ENCODE assay signal across 20 cellular contexts in genomic region chr10:27197980-27198645, GRCh38. TPM values are rescaled to one million over a fixed set of nuclear protein-coding genes. Genes with fewer than 3 reads are reported as not detected.
DNase-seq lines count a peak whose midpoint lies in the region; ATAC-seq and TF ChIP-seq lines count a peak whose summit lies in the region.
"Had no signal": no experiment of that assay in that cellular context is flagged by ENCODE, and none has a peak within 500 bp of the region (broad histone marks: within the 10 kb centered on the region; RNA-seq: fewer than 3 reads in every experiment).

No MANE protein-coding gene starts in this region.

- H2BK20ac ChIP-seq in H9 (ENCODE audit: low read depth, low read length, poor library complexity, severe bottlenecking), result no peak overlapping the region

- ATAC-seq in stimulated activated naive CD8-positive, alpha-beta T cell treated with anti-CD3 and anti-CD28 coated beads, Interleukin-15, amount 100 ng/mL, for 72 hours, result no peak
- ATAC-seq: activated CD4-positive, CD25-positive, alpha-beta regulatory T cell treated with anti-CD3 and anti-CD28 coated beads, Interleukin-2, amount 50 U/mL, for 24 hours; activated T-helper 17 cell treated with anti-CD3 and anti-CD28 coated beads, Interleukin-2, amount 50 U/mL, for 72 hours; stimulated activated memory B cell treated with anti-CD40 and anti-IgM and Interleukin-4, amounts not matched to agents 10 μg/mL and 1 μg/mL and 100 μg/mL, for 72 hours had no signal

- no peak overlapping the region for H3T11ph ChIP-seq in H9 (ENCODE audit: low read length)

- H2AK5ac ChIP-seq in H9 (ENCODE audit: insufficient read length, low read length), result no peak overlapping the region

- H2BK5ac ChIP-seq in H9 (ENCODE audit: insufficient read length, low read length), result no peak overlapping the region

- H3K27me3 ChIP-seq in H9 (ENCODE audit: insufficient read depth, low read length), result no peaks in the 10 kb centered on the region
- H3K27me3 ChIP-seq: SJSA1, tibial artery had no signal

- no peak overlapping the region for H3K18ac ChIP-seq in H9 (ENCODE audit: insufficient read length, low read depth, low read length)

- no peak overlapping the region for H3K23ac ChIP-seq in H9 (ENCODE audit: insufficient read length, low read depth, low read length)

- no peaks in the 10 kb centered on the region for H3K4me1 Mint-ChIP-seq in H9
- H3K4me1 Mint-ChIP-seq in stimulated activated naive CD8-positive, alpha-beta T cell treated with anti-CD3 and anti-CD28 coated beads, Interleukin-15, amount 100 ng/mL, for 72 hours, result no peaks in the 10 kb centered on the region
- H3K4me1 Mint-ChIP-seq: activated T-helper 17 cell treated with anti-CD3 and anti-CD28 coated beads, Interleukin-2, amount 50 U/mL, for 72 hours; endodermal cell; stimulated activated memory B cell treated with anti-CD40 and anti-IgM and Interleukin-4, amounts not matched to agents 10 μg/mL and 1 μg/mL and 100 μg/mL, for 72 hours had no signal

- no CpG with 5 or more reads among the region's 2 CpGs for WGBS in H9 (ENCODE audit: extremely low coverage, insufficient read length, low lambda C conversion rate)

- no peaks in the 10 kb centered on the region for H3K4me1 ChIP-seq in H9 (ENCODE audit: insufficient read depth, low read length)
- H3K4me1 ChIP-seq: SJSA1, tibial artery had no signal

- H3K27me3 Mint-ChIP-seq in H9 (ENCODE audit: low read depth), result no peaks in the 10 kb centered on the region
- no peaks in the 10 kb centered on the region for H3K27me3 Mint-ChIP-seq in stimulated activated naive CD8-positive, alpha-beta T cell treated with anti-CD3 and anti-CD28 coated beads, Interleukin-15, amount 100 ng/mL, for 72 hours
- H3K27me3 Mint-ChIP-seq: activated T-helper 17 cell treated with anti-CD3 and anti-CD28 coated beads, Interleukin-2, amount 50 U/mL, for 72 hours; stimulated activated memory B cell treated with anti-CD40 and anti-IgM and Interleukin-4, amounts not matched to agents 10 μg/mL and 1 μg/mL and 100 μg/mL, for 72 hours had no signal

- no peaks in the 10 kb centered on the region for H3K9me3 Mint-ChIP-seq in H9
- H3K9me3 Mint-ChIP-seq in stimulated activated naive CD8-positive, alpha-beta T cell treated with anti-CD3 and anti-CD28 coated beads, Interleukin-15, amount 100 ng/mL, for 72 hours, result no peaks in the 10 kb centered on the region
- H3K9me3 Mint-ChIP-seq: activated T-helper 17 cell treated with anti-CD3 and anti-CD28 coated beads, Interleukin-2, amount 50 U/mL, for 72 hours; endodermal cell; stimulated activated memory B cell treated with anti-CD40 and anti-IgM and Interleukin-4, amounts not matched to agents 10 μg/mL and 1 μg/mL and 100 μg/mL, for 72 hours had no signal

- no peak overlapping the region for H2AFZ ChIP-seq in H9 (ENCODE audit: low read length)

- no peaks in the 10 kb centered on the region for H3K23me2 ChIP-seq in H9 (ENCODE audit: insufficient read length, low read depth, low read length, poor library complexity, severe bottlenecking)

- no peak overlapping the region for H3K9ac ChIP-seq in H9 (ENCODE audit: extremely low read depth, insufficient read length, low read length)

- H4K8ac ChIP-seq in H9 (replicated peaks; ENCODE audit: insufficient read length, low read depth, low read length), result no peak overlapping the region

- H3K56ac ChIP-seq in H9 (ENCODE audit: insufficient read length, low read depth, low read length), result no peak overlapping the region

- no peaks in the 10 kb centered on the region for H3K79me2 ChIP-seq in H9 (ENCODE audit: insufficient read depth, low read length)

- H2BK120ac ChIP-seq in H9 (ENCODE audit: low read depth, low read length, poor library complexity, severe bottlenecking), result no peak overlapping the region

- H4K91ac ChIP-seq in H9 (ENCODE audit: insufficient read length, low read depth, low read length), result no peak overlapping the region

- H2BK15ac ChIP-seq in H9 (ENCODE audit: low read depth, low read length), result no peak overlapping the region

- peak; percentile 1 for DNase-seq in DMS79 treated with DMSO at 0.1 percent for 48 hours (lab: John Stamatoyannopoulos, UW)
- DNase-seq in DMS79 (lab: John Stamatoyannopoulos, UW), result no peak
- DNase-seq in H9, result no peak
- DNase-seq in choroid plexus epithelial cell (ENCODE audit: low read depth), result peak; percentile 8
- peak; percentile 39 for DNase-seq in iris pigment epithelial cell (ENCODE audit: low read depth)
- DNase-seq in stimulated activated naive CD8-positive, alpha-beta T cell treated with anti-CD3 and anti-CD28 coated beads, Interleukin-15, amount 100 ng/mL, for 72 hours, result no peak
- DNase-seq in central memory CD4-positive, alpha-beta T cell, result no peak
- no peak for DNase-seq in DMS153 (lab: John Stamatoyannopoulos, UW)
- DNase-seq: 8988T; amygdala; DND-41; endodermal cell; NCI-H1417 treated with DMSO at 0.1 percent for 48 hours; stimulated activated CD4-positive, alpha-beta T cell treated with anti-CD3 and anti-CD28 coated beads, Interleukin-15, amount 100 ng/mL, for 24 hours; tibial artery had no signal

- no peak overlapping the region for H3K4ac ChIP-seq in H9 (ENCODE audit: low read depth, low read length)

- no peak overlapping the region for H4K5ac ChIP-seq in H9 (ENCODE audit: insufficient read length, low read depth, low read length)

- no peak overlapping the region for H3K4me2 ChIP-seq in H9 (ENCODE audit: insufficient read depth, insufficient read length, low read length)

- H4K20me1 ChIP-seq in H9 (ENCODE audit: control insufficient read depth, insufficient read depth, insufficient read length), result no peaks in the 10 kb centered on the region

- H3K4me3 ChIP-seq in choroid plexus epithelial cell (ENCODE audit: low read depth, low read length), result no peak overlapping the region
- H3K4me3 ChIP-seq: SJSA1, tibial artery had no signal

- peak overlapping the region in 2 of 3 experiments; percentile 12 to 22; a peak in 2 of 7 replicates for H3K27ac Mint-ChIP-seq in H9
- H3K27ac Mint-ChIP-seq in stimulated activated naive CD8-positive, alpha-beta T cell treated with anti-CD3 and anti-CD28 coated beads, Interleukin-15, amount 100 ng/mL, for 72 hours, result no peak overlapping the region
- H3K27ac Mint-ChIP-seq: activated T-helper 17 cell treated with anti-CD3 and anti-CD28 coated beads, Interleukin-2, amount 50 U/mL, for 72 hours; endodermal cell; stimulated activated memory B cell treated with anti-CD40 and anti-IgM and Interleukin-4, amounts not matched to agents 10 μg/mL and 1 μg/mL and 100 μg/mL, for 72 hours had no signal

- H3K27ac ChIP-seq in H9 (ENCODE audit: insufficient read length, low read depth, low read length), result no peak overlapping the region
- H3K27ac ChIP-seq: C4-2B, SJSA1, tibial artery had no signal

- TF ChIP-seq CTCF in H9 (conservative IDR thresholded peaks at IDR 0.05), result no peak
- TF ChIP-seq CTCF in choroid plexus epithelial cell (conservative IDR thresholded peaks at IDR 0.05; ENCODE audit: low read depth, low read length), result no peak

- H2BK12ac ChIP-seq in H9 (ENCODE audit: insufficient read length, low read depth, low read length), result no peak overlapping the region

- no peak overlapping the region for H3K4me3 Mint-ChIP-seq in H9
- no peak overlapping the region for H3K4me3 Mint-ChIP-seq in stimulated activated naive CD8-positive, alpha-beta T cell treated with anti-CD3 and anti-CD28 coated beads, Interleukin-15, amount 100 ng/mL, for 72 hours
- H3K4me3 Mint-ChIP-seq: activated T-helper 17 cell treated with anti-CD3 and anti-CD28 coated beads, Interleukin-2, amount 50 U/mL, for 72 hours; endodermal cell; stimulated activated memory B cell treated with anti-CD40 and anti-IgM and Interleukin-4, amounts not matched to agents 10 μg/mL and 1 μg/mL and 100 μg/mL, for 72 hours had no signal

- no peaks in the 10 kb centered on the region for H3K79me1 ChIP-seq in H9 (ENCODE audit: insufficient read depth, low read depth, low read length, poor library complexity, severe bottlenecking)

- no peaks in the 10 kb centered on the region for H3K9me3 ChIP-seq in H9 (ENCODE audit: control insufficient read depth, low read depth, low read length)
- H3K9me3 ChIP-seq: SJSA1, tibial artery had no signal

- peaks cover 2 to 15% (median 8%) of the 10 kb centered on the region in 3 experiments; a peak in 5 of 7 replicates for H3K36me3 Mint-ChIP-seq in H9 (ENCODE audit: insufficient read depth in 1 of 3, low read depth in 3 of 3)

- no peak overlapping the region for H3K14ac ChIP-seq in H9 (ENCODE audit: insufficient read depth, low read length)

RNA-seq across cellular contexts. Expression of gene ACBD5, which starts 42.5 kb away (rescaled TPM):
- 14.2 and 15.8 TPM in 2 replicates for total RNA-seq in H9 (2021)

RNA-seq across cellular contexts. Expression of gene MASTL, which starts 43.0 kb away (rescaled TPM):
- total RNA-seq in H9 (2021), result 35.0 and 37.1 TPM in 2 replicates

RNA-seq across cellular contexts. Expression of gene YME1L1, which starts 43.9 kb away (rescaled TPM):
- 111 and 122 TPM in 2 replicates for total RNA-seq in H9 (2021)

Comparison
In these comparisons a context has a peak if more than half of its experiments do, and no peak if none do; other contexts are left out.
1. DNase-seq: peak in DMS79 treated with DMSO at 0.1 percent for 48 hours (single experiment), choroid plexus epithelial cell (single experiment) and iris pigment epithelial cell (single experiment); none in DMS79 (single experiment), H9 (single experiment), stimulated activated naive CD8-positive, alpha-beta T cell treated with anti-CD3 and anti-CD28 coated beads, Interleukin-15, amount 100 ng/mL, for 72 hours (0 of 2), central memory CD4-positive, alpha-beta T cell (single experiment) and DMS153 (single experiment).
2. H3K27ac Mint-ChIP-seq: peak in H9 (2 of 3); none in stimulated activated naive CD8-positive, alpha-beta T cell treated with anti-CD3 and anti-CD28 coated beads, Interleukin-15, amount 100 ng/mL, for 72 hours (0 of 2).